ENCODE assay signal across 1 cellular context in genomic region chr12:108649668-108650067, GRCh38.
TF ChIP-seq lines count a peak whose summit lies in the region.

No MANE protein-coding gene starts in this region.

TF ChIP-seq in A549, 52 proteins besides CTCF, POLR2A, EP300 and RAD21 (continued from another document):
- TF ChIP-seq REST (IDR thresholded peaks at IDR 0.05) (no peak), BHLHE40 (IDR thresholded peaks at IDR 0.05; ENCODE audit: low read depth, low read length) (no peak), ZSCAN20 (CRISPR knock-in tag; IDR thresholded peaks at IDR 0.05) (no peak), CBX8 (IDR thresholded peaks at IDR 0.05) (no peak), PBX3 (IDR thresholded peaks at IDR 0.05) (no peak), BCL3 (IDR thresholded peaks at IDR 0.05) (no peak), CBX2 (IDR thresholded peaks at IDR 0.05; ENCODE audit: borderline replicate concordance, low read depth) (no peak), EHMT2 (IDR thresholded peaks at IDR 0.05; ENCODE audit: low read depth) (no peak), NPAS2 (CRISPR knock-in tag; IDR thresholded peaks at IDR 0.05; ENCODE audit: borderline replicate concordance) (no peak), E2F6 (IDR thresholded peaks at IDR 0.05; ENCODE audit: borderline replicate concordance, low read depth) (no peak), TFCP2L1 (CRISPR knock-in tag; IDR thresholded peaks at IDR 0.05) (no peak), ZC3H11A (IDR thresholded peaks at IDR 0.05) (no peak)
TF ChIP-seq in A549: peak in this region for 0.
